ENCODE assay signal across 18 cellular contexts in genomic region chr16:2404099-2404498, GRCh38. TPM values are rescaled to one million over a fixed set of nuclear protein-coding genes. Genes with fewer than 3 reads are reported as not detected.
A peak's percentile ranks its signal among the peaks of the same experiment; 100 is the strongest.
DNase-seq lines count a peak whose midpoint lies in the region; ATAC-seq and TF ChIP-seq lines count a peak whose summit lies in the region.
"Had no signal": no experiment of that assay in that cellular context is flagged by ENCODE, and none has a peak within 500 bp of the region (broad histone marks: within the 10 kb centered on the region; RNA-seq: fewer than 3 reads in every experiment).

No MANE protein-coding gene starts in this region.

- H3K4me2 ChIP-seq in osteoblast (ENCODE audit: insufficient read depth, low read length) = no peak overlapping the region

- no peak overlapping the region for H3K27ac ChIP-seq in osteoblast (ENCODE audit: low read depth, low read length)
- H3K27ac ChIP-seq: 22Rv1 had no signal

- H3K4me1 Mint-ChIP-seq in activated CD4-positive, alpha-beta T cell treated with anti-CD3 and anti-CD28 coated beads for 36 hours = peaks cover 2% of the 10 kb centered on the region
- H3K4me1 Mint-ChIP-seq in activated naive CD8-positive, alpha-beta T cell treated with anti-CD3 and anti-CD28 coated beads for 36 hours = peaks cover 5% of the 10 kb centered on the region

- CTCF ChIA-PET in activated CD4-positive, alpha-beta T cell treated with anti-CD3 and anti-CD28 coated beads for 36 hours (lab: Charles Lee) = no interaction called here

- no peaks in the 10 kb centered on the region for H3K36me3 ChIP-seq in osteoblast (ENCODE audit: insufficient read depth, low read length)
- H3K36me3 ChIP-seq: BE2C had no signal

- H3K27me3 ChIP-seq in osteoblast (ENCODE audit: insufficient read depth, low read length) = no peaks in the 10 kb centered on the region
- H3K27me3 ChIP-seq: BE2C had no signal

- ATAC-seq in activated CD4-positive, alpha-beta T cell treated with anti-CD3 and anti-CD28 coated beads for 36 hours = no peak

- peaks cover 2% of the 10 kb centered on the region for H3K27me3 Mint-ChIP-seq in activated CD4-positive, alpha-beta T cell treated with anti-CD3 and anti-CD28 coated beads for 36 hours
- no peaks in the 10 kb centered on the region for H3K27me3 Mint-ChIP-seq in activated naive CD8-positive, alpha-beta T cell treated with anti-CD3 and anti-CD28 coated beads for 36 hours

- TF ChIP-seq CTCF in osteoblast (IDR thresholded peaks at IDR 0.05; ENCODE audit: extremely low read depth, low read depth, low read length) = no peak

- H3K4me1 ChIP-seq in osteoblast (ENCODE audit: insufficient read depth, low read length) = no peaks in the 10 kb centered on the region
- H3K4me1 ChIP-seq: BE2C had no signal

- H3K27ac Mint-ChIP-seq in activated CD4-positive, alpha-beta T cell treated with anti-CD3 and anti-CD28 coated beads for 36 hours = peak overlapping the region; percentile 40
- peak overlapping the region; percentile 59 for H3K27ac Mint-ChIP-seq in activated naive CD8-positive, alpha-beta T cell treated with anti-CD3 and anti-CD28 coated beads for 36 hours
- H3K27ac Mint-ChIP-seq: CD4-positive, alpha-beta T cell had no signal

- no peaks in the 10 kb centered on the region for H3K9me3 ChIP-seq in osteoblast (ENCODE audit: low read depth, low read length)
- H3K9me3 ChIP-seq: BE2C had no signal

- no peak overlapping the region for H3K4me3 ChIP-seq in osteoblast (ENCODE audit: insufficient read depth, low read length)

- peak overlapping the region; percentile 51 for H2AFZ ChIP-seq in osteoblast (ENCODE audit: low read length)

- intact Hi-C loops in activated CD4-positive, alpha-beta T cell treated with anti-CD3 and anti-CD28 coated beads for 36 hours (cut with DNase I, micrococcal nuclease) = no loop called here

- H3K79me2 ChIP-seq in osteoblast (ENCODE audit: insufficient read depth, low read length) = no peaks in the 10 kb centered on the region

- no peaks in the 10 kb centered on the region for H3K36me3 Mint-ChIP-seq in activated CD4-positive, alpha-beta T cell treated with anti-CD3 and anti-CD28 coated beads for 36 hours (ENCODE audit: low read depth)
- H3K36me3 Mint-ChIP-seq in activated naive CD8-positive, alpha-beta T cell treated with anti-CD3 and anti-CD28 coated beads for 36 hours = no peaks in the 10 kb centered on the region

- no peaks in the 10 kb centered on the region for H4K20me1 ChIP-seq in osteoblast (ENCODE audit: insufficient read depth, low read length)

- DNase-seq in activated CD4-positive, alpha-beta T cell treated with anti-CD3 and anti-CD28 coated beads for 36 hours = no peak
- no peak for DNase-seq in activated CD4-positive, alpha-beta T cell treated with anti-CD3 and anti-CD28 coated beads, Interleukin-2, amount 50 U/mL, for 48 hours
- DNase-seq in NCI-H82 (lab: John Stamatoyannopoulos, UW) = peak; percentile 46
- no peak for DNase-seq in activated naive CD8-positive, alpha-beta T cell treated with anti-CD3 and anti-CD28 coated beads for 36 hours
- no peak for DNase-seq in osteoblast (ENCODE audit: insufficient read length, low spot score, missing footprints)
- no peak for DNase-seq in DMS 273 (lab: John Stamatoyannopoulos, UW; ENCODE audit: unreplicated experiment)
- no peak for DNase-seq in SIG-M5 (lab: John Stamatoyannopoulos, UW)
- no peak for DNase-seq in NCI-H748 treated with DMSO at 0.1 percent for 48 hours (lab: John Stamatoyannopoulos, UW)
- DNase-seq: BE2C; CD4-positive, alpha-beta T cell; HCEC 1CT; IMR-90; MV-4-11; NCI-H1417; NCI-H187 treated with DMSO at 0.1 percent for 48 hours; NCI-H69; SHP77 treated with DMSO at 0.1 percent for 48 hours had no signal

- no peaks in the 10 kb centered on the region for H3K9me3 Mint-ChIP-seq in activated CD4-positive, alpha-beta T cell treated with anti-CD3 and anti-CD28 coated beads for 36 hours (ENCODE audit: low read depth)
- no peaks in the 10 kb centered on the region for H3K9me3 Mint-ChIP-seq in activated naive CD8-positive, alpha-beta T cell treated with anti-CD3 and anti-CD28 coated beads for 36 hours
- H3K9me3 Mint-ChIP-seq: CD4-positive, alpha-beta T cell had no signal

- POLR2A ChIA-PET in activated CD4-positive, alpha-beta T cell treated with anti-CD3 and anti-CD28 coated beads for 36 hours (lab: Charles Lee) = no interaction called here

- no peak overlapping the region for H3K4me3 Mint-ChIP-seq in activated CD4-positive, alpha-beta T cell treated with anti-CD3 and anti-CD28 coated beads for 36 hours
- H3K4me3 Mint-ChIP-seq in activated naive CD8-positive, alpha-beta T cell treated with anti-CD3 and anti-CD28 coated beads for 36 hours = no peak overlapping the region
- H3K4me3 Mint-ChIP-seq: CD4-positive, alpha-beta T cell had no signal

RNA-seq across cellular contexts. Expression of gene CCNF, which starts 25.1 kb away (rescaled TPM):
- 10 to 100 TPM; 52.2 to 53.4 TPM for total RNA-seq in activated CD4-positive, alpha-beta T cell treated with anti-CD3 and anti-CD28 coated beads for 36 hours
- 10 to 100 TPM; 38.3 to 38.8 TPM for total RNA-seq in activated naive CD8-positive, alpha-beta T cell treated with anti-CD3 and anti-CD28 coated beads for 36 hours
- total RNA-seq in osteoblast = 6.9 and 7.4 TPM in 2 replicates

RNA-seq across cellular contexts. Expression of gene TEDC2, which starts 55.8 kb away (rescaled TPM):
- total RNA-seq in activated CD4-positive, alpha-beta T cell treated with anti-CD3 and anti-CD28 coated beads for 36 hours = 10 to 100 TPM; 21.0 to 23.1 TPM
- total RNA-seq in activated naive CD8-positive, alpha-beta T cell treated with anti-CD3 and anti-CD28 coated beads for 36 hours = 10 to 100 TPM; 24.0 to 26.5 TPM
- 3.5 and 5.1 TPM in 2 replicates for total RNA-seq in osteoblast
